In genomic region chr12:74889563-74890236, GRCh38 we compare ENCODE assay signal across 8 cellular contexts.
DNase-seq lines count a peak whose midpoint lies in the region; ATAC-seq and TF ChIP-seq lines count a peak whose summit lies in the region.

No MANE protein-coding gene starts in this region.

- ATAC-seq in GM18870 (IDR thresholded peaks at IDR 0.05; ENCODE audit: unreplicated experiment), result peak; percentile 81
- peak; percentile 68 for ATAC-seq in HG02798 (IDR thresholded peaks at IDR 0.05; ENCODE audit: poor library complexity, unreplicated experiment)
- peak; percentile 62 for ATAC-seq in RWPE2 (ENCODE audit: low read depth)
- ATAC-seq in left colon, result no peak

- TF ChIP-seq CTCF in RWPE2 (IDR thresholded peaks at IDR 0.05; ENCODE audit: poor library complexity, severe bottlenecking) (no peak), mesothelial cell of epicardium (IDR thresholded peaks at IDR 0.05; ENCODE audit: unreplicated experiment) (no peak), stomach (IDR thresholded peaks at IDR 0.05) (no peak), uterus (IDR thresholded peaks at IDR 0.05) (no peak)

- no peak for TF ChIP-seq EP300 in stomach (IDR thresholded peaks at IDR 0.05)

- TF ChIP-seq POLR2A in stomach (IDR thresholded peaks at IDR 0.05), result no peak
- no peak for TF ChIP-seq POLR2A in uterus (IDR thresholded peaks at IDR 0.05)

- intact Hi-C loops in left colon (cut with DNase I, micrococcal nuclease), result no loop called here
- intact Hi-C loops in stomach (cut with DNase I; ENCODE audit: low total_unique reads), result no loop called here
- intact Hi-C loops in uterus (cut with DNase I; ENCODE audit: low total_unique reads), result no loop called here

- DNase-seq in RWPE2 (ENCODE audit: low spot score) (no peak), mesothelial cell of epicardium (ENCODE audit: low spot score in 2 of 2, unreplicated experiment in 2 of 2) (no peak), left colon (no peak), stomach (no peak), NCI-H526 treated with DMSO at 0.1 percent for 48 hours (lab: John Stamatoyannopoulos, UW) (no peak), uterus (no peak)

- H3K27me3 ChIP-seq in RWPE2 (ENCODE audit: insufficient read depth, poor library complexity, severe bottlenecking) (no peaks in the 10 kb centered on the region), stomach (no peaks in the 10 kb centered on the region), uterus (no peaks in the 10 kb centered on the region)

- no peak overlapping the region for H3K4me3 Mint-ChIP-seq in mesothelial cell of epicardium

- no peaks in the 10 kb centered on the region for H3K36me3 Mint-ChIP-seq in mesothelial cell of epicardium

- no peaks in the 10 kb centered on the region for H3K27me3 Mint-ChIP-seq in mesothelial cell of epicardium (ENCODE audit: low read depth)

- H3K4me1 Mint-ChIP-seq in mesothelial cell of epicardium, result peaks cover 42% of the 10 kb centered on the region

- H3K36me3 ChIP-seq in RWPE2 (ENCODE audit: low read depth), result no peaks in the 10 kb centered on the region
- no peaks in the 10 kb centered on the region for H3K36me3 ChIP-seq in stomach
- no peaks in the 10 kb centered on the region for H3K36me3 ChIP-seq in uterus

- H3K4me3 ChIP-seq in RWPE2 (ENCODE audit: severe bottlenecking) (no peak overlapping the region), stomach (no peak overlapping the region), uterus (no peak overlapping the region)

- H3K9me3 ChIP-seq in RWPE2 (ENCODE audit: severe bottlenecking), result no peaks in the 10 kb centered on the region
- H3K9me3 ChIP-seq in stomach, result no peaks in the 10 kb centered on the region
- H3K9me3 ChIP-seq in uterus, result no peaks in the 10 kb centered on the region

- H3K27ac ChIP-seq in RWPE2 (ENCODE audit: poor library complexity, severe bottlenecking) (peak overlapping the region; percentile 80), stomach (no peak overlapping the region), uterus (peak overlapping the region in 1 of 2 donors; percentile 10)

- H3K4me1 ChIP-seq in RWPE2 (ENCODE audit: insufficient read depth, poor library complexity, severe bottlenecking) (peaks cover 19% of the 10 kb centered on the region), stomach (peaks cover 0 to 17% (median 5%) of the 10 kb centered on the region in 4 donors), uterus (no peaks in the 10 kb centered on the region)

- peaks cover 4% of the 10 kb centered on the region for H3K9me3 Mint-ChIP-seq in mesothelial cell of epicardium

- WGBS in stomach, 5 donors, result 36 to 49% (median 42%) methylated on average over 3 of the region's 3 CpGs

- H3K27ac Mint-ChIP-seq in mesothelial cell of epicardium, result peak overlapping the region; percentile 90
